Comparison of ENCODE assay signal across 1 cellular context in genomic region chr5:142826741-142827492, GRCh38.
TF ChIP-seq lines count a peak whose summit lies in the region.

No MANE protein-coding gene starts in this region.

TF ChIP-seq in SK-N-SH, 30 proteins besides CTCF, POLR2A, EP300 and RAD21 (continued from another document):
- TF ChIP-seq NRF1 (IDR thresholded peaks at IDR 0.05; ENCODE audit: low read depth, low read length) = no peak
- no peak for TF ChIP-seq IRF3 (IDR thresholded peaks at IDR 0.05; ENCODE audit: low read depth, low read length)
- TF ChIP-seq GABPA (IDR thresholded peaks at IDR 0.05; ENCODE audit: low read depth) = no peak
- peak; percentile 65; the same call in 1 of the 2 replicates for TF ChIP-seq RXRA (IDR thresholded peaks at IDR 0.05; ENCODE audit: borderline replicate concordance, low read depth)
- peak; percentile 64 for TF ChIP-seq TEAD4 (IDR thresholded peaks at IDR 0.05; ENCODE audit: borderline replicate concordance, insufficient read depth)
- TF ChIP-seq RFX5 (IDR thresholded peaks at IDR 0.05; ENCODE audit: low read length) = no peak
- TF ChIP-seq FOXJ3 (CRISPR knock-in tag; IDR thresholded peaks at IDR 0.05) = no peak
- no peak for TF ChIP-seq GATA2 (CRISPR knock-in tag; IDR thresholded peaks at IDR 0.05)
- TF ChIP-seq JUND (IDR thresholded peaks at IDR 0.05) = peak; percentile 80
- TF ChIP-seq ELF1 (IDR thresholded peaks at IDR 0.05) = no peak
- TF ChIP-seq TCF12 (IDR thresholded peaks at IDR 0.05) = peak; percentile 90
- TF ChIP-seq YY1 (IDR thresholded peaks at IDR 0.05; ENCODE audit: low read depth) = no peak
- no peak for TF ChIP-seq EZH2phosphoT487 (IDR thresholded peaks at IDR 0.05; ENCODE audit: borderline replicate concordance, low read depth)
- TF ChIP-seq RCOR1 (IDR thresholded peaks at IDR 0.05; ENCODE audit: low read length) = no peak
- TF ChIP-seq MEF2A (IDR thresholded peaks at IDR 0.05; ENCODE audit: borderline replicate concordance, low read depth) = no peak
- no peak for TF ChIP-seq TAF1 (IDR thresholded peaks at IDR 0.05; ENCODE audit: borderline replicate concordance, low read depth, low read length)
- TF ChIP-seq REST (IDR thresholded peaks at IDR 0.05; ENCODE audit: low read depth, low read length) = no peak
- TF ChIP-seq, protein P1, sequence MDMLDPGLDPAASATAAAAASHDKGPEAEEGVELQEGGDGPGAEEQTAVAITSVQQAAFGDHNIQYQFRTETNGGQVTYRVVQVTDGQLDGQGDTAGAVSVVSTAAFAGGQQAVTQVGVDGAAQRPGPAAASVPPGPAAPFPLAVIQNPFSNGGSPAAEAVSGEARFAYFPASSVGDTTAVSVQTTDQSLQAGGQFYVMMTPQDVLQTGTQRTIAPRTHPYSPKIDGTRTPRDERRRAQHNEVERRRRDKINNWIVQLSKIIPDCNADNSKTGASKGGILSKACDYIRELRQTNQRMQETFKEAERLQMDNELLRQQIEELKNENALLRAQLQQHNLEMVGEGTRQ (IDR thresholded peaks at IDR 0.05; ENCODE audit: borderline replicate concordance, low read depth, low read length) = no peak
- no peak for TF ChIP-seq SIN3A (IDR thresholded peaks at IDR 0.05; ENCODE audit: borderline replicate concordance, low read depth, low read length)
- TF ChIP-seq FOXM1 (IDR thresholded peaks at IDR 0.05; ENCODE audit: low read depth) = 0 out of 2 replicates have a peak, but pooled peaks have one; percentile 30
